In genomic region chr2:70091816-70092215, GRCh38 we compare ENCODE assay signal across 14 cellular contexts. TPM values are rescaled to one million over a fixed set of nuclear protein-coding genes. Genes with fewer than 3 reads are reported as not detected.
A peak's percentile ranks its signal among the peaks of the same experiment; 100 is the strongest.
DNase-seq lines count a peak whose midpoint lies in the region; ATAC-seq and TF ChIP-seq lines count a peak whose summit lies in the region.
"Had no signal": no experiment of that assay in that cellular context is flagged by ENCODE, and none has a peak within 500 bp of the region (broad histone marks: within the 10 kb centered on the region; RNA-seq: fewer than 3 reads in every experiment).

No MANE protein-coding gene starts in this region.

- H3K9me3 ChIP-seq in T-helper 17 cell (ENCODE audit: control insufficient read depth, low read length, poor library complexity, severe bottlenecking), result no peaks in the 10 kb centered on the region
- no peaks in the 10 kb centered on the region for H3K9me3 ChIP-seq in spleen
- H3K9me3 ChIP-seq: thoracic aorta had no signal

- H3K4me1 ChIP-seq in spleen, result peaks cover 27 to 86% (median 64%) of the 10 kb centered on the region in 6 donors

- peaks cover 0 to 25% (median 4%) of the 10 kb centered on the region in 6 donors for H3K36me3 ChIP-seq in spleen
- H3K36me3 ChIP-seq: thoracic aorta had no signal

- intact Hi-C loops in activated CD4-positive, alpha-beta T cell treated with anti-CD3 and anti-CD28 coated beads, Interleukin-2, amount 10 ng/mL, durations not matched to agents 24 days and 14 days (cut with micrococcal nuclease), result no loop called here
- intact Hi-C loops in spleen (cut with DNase I; ENCODE audit: low total_unique reads), result no loop called here

- no peak for DNase-seq in activated CD4-positive, alpha-beta T cell treated with anti-CD3 and anti-CD28 coated beads, Interleukin-2, amount 10 ng/mL, durations not matched to agents 24 days and 14 days
- DNase-seq in activated CD4-positive, alpha-beta T cell treated with anti-CD3 and anti-CD28 coated beads, Interleukin-2, amount 50 U/mL, for 48 hours, result no peak
- DNase-seq in T-helper 17 cell (no peak), chondrocyte (ENCODE audit: low spot score) (no peak), spleen (no peak), iPS-NIHi11 (ENCODE audit: low spot score) (no peak), A172 (ENCODE audit: low spot score) (no peak)
- DNase-seq: brain microvascular endothelial cell; DMS53; mesendoderm; NCI-H187; NK-92 treated with Interleukin-12 subunit alpha and Interleukin-12 subunit beta, amount 100 ng/mL, for 24 hours had no signal

- no peaks in the 10 kb centered on the region for H3K27me3 ChIP-seq in spleen (replicated peaks in 1 of 7)
- H3K27me3 ChIP-seq: brain microvascular endothelial cell had no signal

- H3K27ac Mint-ChIP-seq in activated CD4-positive, alpha-beta T cell treated with anti-CD3 and anti-CD28 coated beads, Interleukin-2, amount 10 ng/mL, durations not matched to agents 24 days and 14 days, result peak overlapping the region; percentile 80
- H3K27ac Mint-ChIP-seq in T-helper 17 cell, result peak overlapping the region; percentile 100
- H3K27ac Mint-ChIP-seq in chondrocyte (ENCODE audit: unreplicated experiment), result peak overlapping the region; percentile 56

- H3K27ac ChIP-seq in spleen, result peak overlapping the region in 7 of 8 donors; percentile 11 to 100 (median 99)
- H3K27ac ChIP-seq: brain microvascular endothelial cell had no signal

- no peak overlapping the region for H3K4me3 ChIP-seq in spleen
- H3K4me3 ChIP-seq: thoracic aorta had no signal

- H3K9me3 Mint-ChIP-seq in activated CD4-positive, alpha-beta T cell treated with anti-CD3 and anti-CD28 coated beads, Interleukin-2, amount 10 ng/mL, durations not matched to agents 24 days and 14 days, result no peaks in the 10 kb centered on the region
- H3K9me3 Mint-ChIP-seq in chondrocyte (ENCODE audit: low read depth), result no peaks in the 10 kb centered on the region

- WGBS in spleen, 5 donors, result 66 to 83% (median 73%) methylated on average over 7 of the region's 7 CpGs

- no peak for TF ChIP-seq POLR2A in spleen (IDR thresholded peaks at IDR 0.05)

- no peak for ATAC-seq in T-helper 17 cell
- ATAC-seq in GM19397 (IDR thresholded peaks at IDR 0.05; ENCODE audit: unreplicated experiment), result no peak

- peak overlapping the region; percentile 54 for H3K4me3 Mint-ChIP-seq in activated CD4-positive, alpha-beta T cell treated with anti-CD3 and anti-CD28 coated beads, Interleukin-2, amount 10 ng/mL, durations not matched to agents 24 days and 14 days
- H3K4me3 Mint-ChIP-seq in T-helper 17 cell (peak overlapping the region; percentile 21), chondrocyte (ENCODE audit: unreplicated experiment) (no peak overlapping the region)

- no peak for TF ChIP-seq CTCF in chondrocyte (IDR thresholded peaks at IDR 0.05)
- TF ChIP-seq CTCF in spleen (IDR thresholded peaks at IDR 0.05 in 8 of 11, conservative IDR thresholded peaks at IDR 0.05 in 3 of 11), result no peak

- H3K36me3 Mint-ChIP-seq in activated CD4-positive, alpha-beta T cell treated with anti-CD3 and anti-CD28 coated beads, Interleukin-2, amount 10 ng/mL, durations not matched to agents 24 days and 14 days (ENCODE audit: low read depth), result peaks cover 54% of the 10 kb centered on the region
- H3K36me3 Mint-ChIP-seq in T-helper 17 cell (ENCODE audit: low read depth), result peaks cover 9% of the 10 kb centered on the region
- peaks cover 17% of the 10 kb centered on the region for H3K36me3 Mint-ChIP-seq in chondrocyte (ENCODE audit: low read depth)

- H3K27me3 Mint-ChIP-seq in activated CD4-positive, alpha-beta T cell treated with anti-CD3 and anti-CD28 coated beads, Interleukin-2, amount 10 ng/mL, durations not matched to agents 24 days and 14 days, result no peaks in the 10 kb centered on the region
- H3K27me3 Mint-ChIP-seq in T-helper 17 cell (no peaks in the 10 kb centered on the region), chondrocyte (ENCODE audit: low read depth) (no peaks in the 10 kb centered on the region)

- peaks cover 47% of the 10 kb centered on the region for H3K4me1 Mint-ChIP-seq in activated CD4-positive, alpha-beta T cell treated with anti-CD3 and anti-CD28 coated beads, Interleukin-2, amount 10 ng/mL, durations not matched to agents 24 days and 14 days
- peaks cover 50% of the 10 kb centered on the region for H3K4me1 Mint-ChIP-seq in T-helper 17 cell
- peaks cover 21% of the 10 kb centered on the region for H3K4me1 Mint-ChIP-seq in chondrocyte (ENCODE audit: low read depth)

RNA-seq across cellular contexts. Expression of gene PCBP1, which starts 4.5 kb away (rescaled TPM):
- 443 and 447 TPM in 2 replicates for total RNA-seq in activated CD4-positive, alpha-beta T cell treated with anti-CD3 and anti-CD28 coated beads, Interleukin-2, amount 10 ng/mL, durations not matched to agents 24 days and 14 days
- total RNA-seq in T-helper 17 cell (100 to 1,000 TPM; 334 to 345 TPM), chondrocyte (220 to 240 TPM (median 221 TPM) in 3 replicates), spleen (100 to 1,000 TPM; 256 to 351 (median 301) TPM)
- 100 to 1,000 TPM; 254 to 294 (median 278) TPM for polyA plus RNA-seq in spleen
- total RNA-seq in A172 (2014; rRNA removed; shearing (Covaris generic)), result 24.3 and 26.3 TPM in 2 replicates
